8 cellular contexts compared by ENCODE assay signal in the genomic region with DNA sequence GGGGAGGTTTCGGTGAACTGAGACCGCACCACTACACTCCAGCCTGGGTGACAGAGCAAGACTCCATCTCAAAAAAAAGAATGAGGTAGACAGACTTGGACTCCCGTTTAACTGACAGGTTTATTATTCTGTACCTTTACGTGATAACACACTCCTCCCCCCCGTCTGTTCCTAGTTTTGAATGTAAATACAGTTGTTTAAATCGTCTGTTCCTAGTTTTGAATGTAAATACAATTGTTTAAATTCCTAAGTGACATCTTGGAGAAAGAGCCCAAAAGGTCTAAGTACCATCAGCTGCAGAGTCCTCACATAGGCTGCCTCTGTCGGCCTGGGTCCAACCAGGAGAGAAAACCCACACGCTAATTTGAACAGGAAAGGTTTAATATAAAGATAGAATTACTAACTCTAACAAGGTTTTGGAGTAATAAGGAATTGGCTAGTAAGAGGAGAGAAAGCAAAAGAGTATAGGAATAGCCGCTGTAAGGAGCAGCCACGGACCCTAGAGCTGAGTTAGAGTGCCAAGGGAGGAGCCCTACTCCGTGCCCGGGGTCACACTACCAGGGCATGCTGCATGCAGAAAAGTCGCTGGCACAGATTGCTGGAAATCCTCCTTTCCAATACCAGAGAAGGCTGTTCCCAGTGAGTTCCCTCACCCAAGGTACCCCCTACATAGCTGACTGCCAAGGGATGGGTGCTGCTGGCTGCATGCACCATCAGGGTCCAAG.
DNase-seq lines count a peak whose midpoint lies in the region; ATAC-seq lines count a peak whose summit lies in the region.

No MANE protein-coding gene starts in this region.

- H3K36me3 ChIP-seq in duodenal mucosa (ENCODE audit: control insufficient read depth in 1 of 2, insufficient read depth in 2 of 2, low read length in 2 of 2) (no peaks in the 10 kb centered on the region), rectal smooth muscle tissue (ENCODE audit: control insufficient read depth, insufficient read depth, low read length) (no peaks in the 10 kb centered on the region), H7 (replicated peaks; ENCODE audit: control insufficient read depth, insufficient read depth, low read length) (no peaks in the 10 kb centered on the region)

- H3K9ac ChIP-seq in duodenal mucosa (ENCODE audit: low read depth in 1 of 2, low read length in 2 of 2), result no peak overlapping the region
- no peak overlapping the region for H3K9ac ChIP-seq in rectal smooth muscle tissue (ENCODE audit: low read length)

- no peaks in the 10 kb centered on the region for H3K9me3 ChIP-seq in duodenal mucosa (ENCODE audit: control insufficient read depth in 1 of 2, low read length in 2 of 2)

- H3K4me1 ChIP-seq in duodenal mucosa (ENCODE audit: control insufficient read depth in 1 of 2, insufficient read depth in 2 of 2, low read length in 2 of 2) (peaks cover 67 to 72% of the 10 kb centered on the region in 2 donors), rectal smooth muscle tissue (ENCODE audit: control insufficient read depth, insufficient read depth, low read length) (peaks cover 35% of the 10 kb centered on the region)

- ATAC-seq in GM19372 (IDR thresholded peaks at IDR 0.05; ENCODE audit: low read depth, unreplicated experiment) (peak; percentile 2), HG03064 (IDR thresholded peaks at IDR 0.05; ENCODE audit: low read depth, unreplicated experiment) (peak; percentile 19), GM19035 (IDR thresholded peaks at IDR 0.05; ENCODE audit: unreplicated experiment) (no peak)

- H3K27ac ChIP-seq in duodenal mucosa (ENCODE audit: low read depth, low read length) (no peak overlapping the region), rectal smooth muscle tissue (ENCODE audit: low read depth, low read length) (peak overlapping the region; percentile 2)

- DNase-seq in NCI-H2081 (lab: John Stamatoyannopoulos, UW), result no peak
- DNase-seq in H7, result no peak
- no peak for DNase-seq in UCSD-AML1 (lab: John Stamatoyannopoulos, UW; ENCODE audit: unreplicated experiment)

- H3K27me3 ChIP-seq in duodenal mucosa (ENCODE audit: control insufficient read depth in 1 of 2, insufficient read depth in 2 of 2, low read length in 2 of 2) (no peaks in the 10 kb centered on the region), rectal smooth muscle tissue (ENCODE audit: control insufficient read depth, insufficient read depth, low read length) (no peaks in the 10 kb centered on the region), H7 (ENCODE audit: control insufficient read depth, insufficient read depth, low read length) (no peaks in the 10 kb centered on the region)

- peak overlapping the region; percentile 14 to 39 for H3K4me3 ChIP-seq in duodenal mucosa (ENCODE audit: low read depth in 1 of 2, low read length in 2 of 2)
- H3K4me3 ChIP-seq in rectal smooth muscle tissue (ENCODE audit: low read length), result no peak overlapping the region
- H3K4me3 ChIP-seq in H7 (ENCODE audit: insufficient read depth, low read depth, low read length), result no peak overlapping the region

Comparison
In these comparisons a context has a peak if more than half of its experiments do, and no peak if none do; other contexts are left out.
1. H3K4me3 ChIP-seq: peak in duodenal mucosa (2 of 2); none in rectal smooth muscle tissue (single experiment) and H7 (single experiment).